Comparison of ENCODE assay signal across 25 cellular contexts in the genomic region with DNA sequence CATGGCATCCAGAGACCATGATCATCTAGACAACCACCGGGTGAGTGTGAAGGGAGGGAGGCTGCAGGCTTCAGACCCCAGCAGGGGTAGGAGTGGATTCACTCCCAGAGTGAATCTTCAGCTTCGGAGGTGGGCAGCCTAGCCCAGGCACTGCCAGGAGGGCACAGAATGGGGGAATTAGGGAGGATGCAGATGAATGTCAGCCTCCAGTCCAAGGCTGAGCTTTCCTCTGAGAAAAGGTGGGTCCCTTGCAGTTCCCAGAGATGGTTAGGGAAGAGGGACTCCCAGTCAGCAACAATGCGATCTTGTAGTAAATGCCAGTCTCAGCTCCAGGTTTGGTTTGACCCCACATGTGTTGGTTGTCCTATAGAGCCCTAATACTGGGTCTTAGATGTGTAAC. TPM values are rescaled to one million over a fixed set of nuclear protein-coding genes. Genes with fewer than 3 reads are reported as not detected.
A peak's percentile ranks its signal among the peaks of the same experiment; 100 is the strongest.
DNase-seq lines count a peak whose midpoint lies in the region; ATAC-seq, FAIRE-seq and TF ChIP-seq lines count a peak whose summit lies in the region.
"Had no signal": no experiment of that assay in that cellular context is flagged by ENCODE, and none has a peak within 500 bp of the region (broad histone marks: within the 10 kb centered on the region; RNA-seq: fewer than 3 reads in every experiment).

No MANE protein-coding gene starts in this region.

- BruUV-seq in K562 (replicated peaks; lab: Mats Ljungman, UMichigan) = no TSS peak

- no peaks in the 10 kb centered on the region for H3K9me3 Mint-ChIP-seq in activated CD8-positive, alpha-beta T cell treated with anti-CD3 and anti-CD28 coated beads, Interleukin-2, amount 10 ng/mL, durations not matched to agents 7 days and 5 days (ENCODE audit: insufficient read depth)
- H3K9me3 Mint-ChIP-seq in activated CD8-positive, alpha-beta T cell treated with anti-CD3 and anti-CD28 coated beads for 36 hours = peaks cover 3% of the 10 kb centered on the region
- H3K9me3 Mint-ChIP-seq: CD4-positive, alpha-beta T cell had no signal

- DNase-seq in activated CD8-positive, alpha-beta T cell treated with anti-CD3 and anti-CD28 coated beads, Interleukin-2, amount 10 ng/mL, durations not matched to agents 7 days and 5 days = no peak
- no peak for DNase-seq in activated CD8-positive, alpha-beta T cell treated with anti-CD3 and anti-CD28 coated beads for 36 hours
- DNase-seq in T-helper 17 cell (no peak), K562 (ENCODE audit: extremely low read depth in 1 of 4, low spot score in 3 of 4) (no peak), NOMO-1 treated with DMSO at 0.1 percent for 48 hours (lab: John Stamatoyannopoulos, UW; ENCODE audit: unreplicated experiment) (no peak)
- DNase-seq: 8988T; ACHN; AML-193; BE2C; Caco-2; CD4-positive, alpha-beta T cell; DMS153; DND-41; GOT3; HFFc6 had no signal

- TF ChIP-seq POLR2A in K562 (conservative IDR thresholded peaks at IDR 0.05) = no peak

- TF ChIP-seq CTCF in activated CD8-positive, alpha-beta T cell treated with anti-CD3 and anti-CD28 coated beads for 36 hours (IDR thresholded peaks at IDR 0.05) = no peak
- no peak for TF ChIP-seq CTCF in K562 (IDR thresholded peaks at IDR 0.05 in 2 of 3, conservative IDR thresholded peaks at IDR 0.05 in 1 of 3; ENCODE audit: insufficient read depth in 2 of 3, low read depth in 1 of 3, low read length in 3 of 3)

- H3K4me3 Mint-ChIP-seq in activated CD8-positive, alpha-beta T cell treated with anti-CD3 and anti-CD28 coated beads, Interleukin-2, amount 10 ng/mL, durations not matched to agents 7 days and 5 days = no peak overlapping the region
- no peak overlapping the region for H3K4me3 Mint-ChIP-seq in activated CD8-positive, alpha-beta T cell treated with anti-CD3 and anti-CD28 coated beads for 36 hours
- H3K4me3 Mint-ChIP-seq in T-helper 17 cell = no peak overlapping the region
- H3K4me3 Mint-ChIP-seq: CD14-positive monocyte; CD4-positive, alpha-beta T cell; HFFc6 had no signal

- no peak for TF ChIP-seq EP300 in K562 (IDR thresholded peaks at IDR 0.05; ENCODE audit: low read length)

- CTCF ChIA-PET in activated CD8-positive, alpha-beta T cell treated with anti-CD3 and anti-CD28 coated beads, Interleukin-2, amount 10 ng/mL, durations not matched to agents 7 days and 5 days (lab: Charles Lee) = interaction anchor here (0.8 to 1.8 kb wide), 3 partner anchors 37 to 64 kb away, joined by 4 to 5 read pairs (median 5); a partner anchor contains a TSS
- CTCF ChIA-PET in activated CD8-positive, alpha-beta T cell treated with anti-CD3 and anti-CD28 coated beads for 36 hours (lab: Charles Lee) = interaction anchor here (0.8 kb wide), 1 partner anchor 10 kb away, joined by 3 read pairs; no protein-coding TSS in a partner anchor
- CTCF ChIA-PET in K562 (lab: Yijun Ruan, JAX; ENCODE audit: low intra/inter-chr PET ratio) = no interaction called here

- H4K20me1 ChIP-seq in K562 (replicated peaks; ENCODE audit: control insufficient read depth, insufficient read depth, low read length) = no peaks in the 10 kb centered on the region
- H4K20me1 ChIP-seq: BLaER1 treated with 17β-estradiol and CSF1 and Interleukin-3, amounts not matched to agents 10 nM and 100 nM had no signal

- no peaks in the 10 kb centered on the region for H3K79me2 ChIP-seq in K562 (ENCODE audit: control insufficient read depth, insufficient read depth, low read length)

- in situ Hi-C loops in K562 (cut with MboI) = no loop called here

- no peaks in the 10 kb centered on the region for H3K4me1 ChIP-seq in K562 (replicated peaks in 1 of 2; ENCODE audit: control insufficient read depth in 2 of 2, insufficient read depth in 2 of 2, low read length in 2 of 2)
- H3K4me1 ChIP-seq: A549; BE2C; BLaER1 treated with 17β-estradiol and CSF1 and Interleukin-3, amounts not matched to agents 10 nM and 100 nM; Caco-2; HAP-1 had no signal

- peak overlapping the region; percentile 52 for H3K27ac Mint-ChIP-seq in activated CD8-positive, alpha-beta T cell treated with anti-CD3 and anti-CD28 coated beads, Interleukin-2, amount 10 ng/mL, durations not matched to agents 7 days and 5 days
- no peak overlapping the region for H3K27ac Mint-ChIP-seq in activated CD8-positive, alpha-beta T cell treated with anti-CD3 and anti-CD28 coated beads for 36 hours
- H3K27ac Mint-ChIP-seq in T-helper 17 cell = peak overlapping the region; percentile 43
- H3K27ac Mint-ChIP-seq: CD14-positive monocyte; CD4-positive, alpha-beta T cell; HFFc6 had no signal

- no peak overlapping the region for H3K4me3 ChIP-seq in K562
- H3K4me3 ChIP-seq: A549; BLaER1 treated with 17β-estradiol and CSF1 and Interleukin-3, amounts not matched to agents 10 nM and 100 nM; HAP-1 had no signal

- H3K27ac ChIP-seq in K562 (ENCODE audit: extremely low read depth, low read depth, low read length) = no peak overlapping the region
- H3K27ac ChIP-seq: A549; BLaER1 treated with 17β-estradiol and CSF1 and Interleukin-3, amounts not matched to agents 10 nM and 100 nM had no signal

- no peak overlapping the region for H3K9ac ChIP-seq in K562 (ENCODE audit: insufficient read depth in 1 of 2, low read depth in 2 of 2, low read length in 2 of 2)
- H3K9ac ChIP-seq: BLaER1 treated with 17β-estradiol and CSF1 and Interleukin-3, amounts not matched to agents 10 nM and 100 nM had no signal

- POLR2A ChIA-PET in activated CD8-positive, alpha-beta T cell treated with anti-CD3 and anti-CD28 coated beads, Interleukin-2, amount 10 ng/mL, durations not matched to agents 7 days and 5 days (lab: Charles Lee) = interaction anchor here (0.5 to 1.0 kb wide), 2 partner anchors 19 to 41 kb away, joined by 3 to 4 read pairs; no protein-coding TSS in a partner anchor
- POLR2A ChIA-PET in activated CD8-positive, alpha-beta T cell treated with anti-CD3 and anti-CD28 coated beads for 36 hours (lab: Charles Lee) = interaction anchor here (0.6 to 3.0 kb wide), 2 partner anchors 50 to 54 kb away, joined by 3 to 13 read pairs; a partner anchor contains a TSS
- POLR2A ChIA-PET in K562 (lab: Yijun Ruan, JAX) = interaction anchor here (1.0 kb wide), 1 partner anchor 38 kb away, joined by 3 read pairs; no protein-coding TSS in a partner anchor

- H2AFZ ChIP-seq in K562 (ENCODE audit: low read depth, low read length) = no peak overlapping the region

- H3K27me3 Mint-ChIP-seq in activated CD8-positive, alpha-beta T cell treated with anti-CD3 and anti-CD28 coated beads, Interleukin-2, amount 10 ng/mL, durations not matched to agents 7 days and 5 days (ENCODE audit: low read depth) = no peaks in the 10 kb centered on the region
- H3K27me3 Mint-ChIP-seq in activated CD8-positive, alpha-beta T cell treated with anti-CD3 and anti-CD28 coated beads for 36 hours = no peaks in the 10 kb centered on the region
- no peaks in the 10 kb centered on the region for H3K27me3 Mint-ChIP-seq in T-helper 17 cell
- H3K27me3 Mint-ChIP-seq: CD4-positive, alpha-beta T cell had no signal

- peaks cover 84% of the 10 kb centered on the region for H3K36me3 ChIP-seq in K562 (ENCODE audit: control insufficient read depth, insufficient read depth, low read length)

- H3K9me3 ChIP-seq in T-helper 17 cell (ENCODE audit: control insufficient read depth, low read length, poor library complexity, severe bottlenecking) (no peaks in the 10 kb centered on the region), K562 (replicated peaks; ENCODE audit: control insufficient read depth, insufficient read depth, low read depth, low read length) (peaks cover 6% of the 10 kb centered on the region)
- H3K9me3 ChIP-seq: BE2C, Caco-2, HAP-1 had no signal

- H3K9me1 ChIP-seq in K562 (ENCODE audit: control insufficient read depth, insufficient read depth, low read length) = no peaks in the 10 kb centered on the region

- H3K36me3 Mint-ChIP-seq in activated CD8-positive, alpha-beta T cell treated with anti-CD3 and anti-CD28 coated beads, Interleukin-2, amount 10 ng/mL, durations not matched to agents 7 days and 5 days (ENCODE audit: low read depth) = peaks cover 54% of the 10 kb centered on the region
- H3K36me3 Mint-ChIP-seq in activated CD8-positive, alpha-beta T cell treated with anti-CD3 and anti-CD28 coated beads for 36 hours (ENCODE audit: low read depth) = peaks cover 54% of the 10 kb centered on the region
- H3K36me3 Mint-ChIP-seq in T-helper 17 cell (ENCODE audit: low read depth) = peaks cover 3% of the 10 kb centered on the region

- intact Hi-C loops in activated CD8-positive, alpha-beta T cell treated with anti-CD3 and anti-CD28 coated beads for 36 hours (cut with micrococcal nuclease) = no loop called here
- intact Hi-C loops in K562 (cut with micrococcal nuclease) = no loop called here

- no peak for TF ChIP-seq RAD21 in K562 (CRISPR knock-in tag; conservative IDR thresholded peaks at IDR 0.05 in 1 of 2, IDR thresholded peaks at IDR 0.05 in 1 of 2)

- no peak overlapping the region for H3K4me2 ChIP-seq in K562 (ENCODE audit: insufficient read depth, low read length)
- H3K4me2 ChIP-seq: A549; BLaER1 treated with 17β-estradiol and CSF1 and Interleukin-3, amounts not matched to agents 10 nM and 100 nM had no signal

- H3K4me1 Mint-ChIP-seq in activated CD8-positive, alpha-beta T cell treated with anti-CD3 and anti-CD28 coated beads, Interleukin-2, amount 10 ng/mL, durations not matched to agents 7 days and 5 days (ENCODE audit: low read depth) = peaks cover 47% of the 10 kb centered on the region
- peaks cover 18% of the 10 kb centered on the region for H3K4me1 Mint-ChIP-seq in activated CD8-positive, alpha-beta T cell treated with anti-CD3 and anti-CD28 coated beads for 36 hours (ENCODE audit: low read depth)
- peaks cover 15% of the 10 kb centered on the region for H3K4me1 Mint-ChIP-seq in T-helper 17 cell
- H3K4me1 Mint-ChIP-seq: CD14-positive monocyte had no signal

- 98% methylated on average over 3 of the region's 3 CpGs for WGBS in K562 (ENCODE audit: insufficient coverage, low coverage, missing lambda C conversion rate)

- no peak for ATAC-seq in activated CD8-positive, alpha-beta T cell treated with anti-CD3 and anti-CD28 coated beads, Interleukin-2, amount 10 ng/mL, durations not matched to agents 7 days and 5 days
- no peak for ATAC-seq in activated CD8-positive, alpha-beta T cell treated with anti-CD3 and anti-CD28 coated beads for 36 hours
- ATAC-seq in T-helper 17 cell = no peak
- no peak for ATAC-seq in K562
- no peak for ATAC-seq in GM21529 (IDR thresholded peaks at IDR 0.05; ENCODE audit: unreplicated experiment)
- no peak for ATAC-seq in HG03457 (IDR thresholded peaks at IDR 0.05; ENCODE audit: unreplicated experiment)
- ATAC-seq: A549 had no signal

- FAIRE-seq in K562 (lab: Jason Lieb, UNC) = no peak
- FAIRE-seq: A549, G401.6, GM12892, GM19239, H54 had no signal

- H3K27me3 ChIP-seq in K562 (ENCODE audit: control insufficient read depth in 2 of 2, insufficient read depth in 2 of 2, low read length in 2 of 2) = no peaks in the 10 kb centered on the region
- H3K27me3 ChIP-seq: BE2C; BLaER1 treated with 17β-estradiol and CSF1 and Interleukin-3, amounts not matched to agents 10 nM and 100 nM had no signal

RNA-seq across cellular contexts. Expression of a gene that starts 36.7 kb away (rescaled TPM):
- total RNA-seq in activated CD8-positive, alpha-beta T cell treated with anti-CD3 and anti-CD28 coated beads, Interleukin-2, amount 10 ng/mL, durations not matched to agents 7 days and 5 days = 10 to 100 TPM; 43.8 to 49.9 TPM
- total RNA-seq in activated CD8-positive, alpha-beta T cell treated with anti-CD3 and anti-CD28 coated beads for 36 hours = 10 to 100 TPM; 66.9 to 67.9 TPM
- total RNA-seq in T-helper 17 cell = 100 to 1,000 TPM; 159 to 219 TPM
- total RNA-seq in K562 (2011; cell fraction: chromatin; rRNA removed; ENCODE audit: low replicate concordance) = 337 and 699 TPM in 2 replicates
- 179 and 196 TPM in 2 replicates for total RNA-seq in K562 (2011; cell fraction: nucleolus; rRNA removed)
- total RNA-seq in K562 (2011; cell fraction: nucleoplasm; rRNA removed) = 243 and 244 TPM in 2 replicates
- 78.2 and 82.6 TPM in 2 replicates for total RNA-seq in K562 (2014; rRNA removed)
- 67.6 and 81.1 TPM in 2 replicates for total RNA-seq in K562 (2014; rRNA removed; fragmentation: Illumina TruSeq; extraction: Trizol)
- total RNA-seq in K562 (2015; rRNA removed; fragmentation: Illumina TruSeq; extraction: Trizol) = 73.9 and 83.8 TPM in 2 replicates
- 101 and 113 TPM in 2 replicates for total RNA-seq in K562 (2021)
- polyA plus RNA-seq in K562 (2011; rRNA removed) = 151 and 192 TPM in 2 replicates
- 128 and 145 TPM in 2 replicates for polyA plus RNA-seq in K562 (2011; cell fraction: cytosol; rRNA removed)
- polyA plus RNA-seq in K562 (2011; cell fraction: nucleus; rRNA removed) = 458 and 560 TPM in 2 replicates
- 62.8 and 102 TPM in 2 replicates for polyA plus RNA-seq in K562 (2012)
- 128 and 149 TPM in 2 replicates for polyA plus RNA-seq in K562 (2014; fragmentation: Illumina TruSeq; extraction: Trizol)
- 10 to 100 TPM; 17.7 to 25.3 TPM for polyA plus RNA-seq in K562 (2014; fragmentation: Nextera tagmentation; extraction: Ambion mirVana)
- polyA plus RNA-seq in K562 (2014; rRNA removed) = 77.3 and 95.9 TPM in 2 replicates
- 241 and 345 TPM in 2 replicates for polyA minus RNA-seq in K562 (2011; rRNA and poly(A)+ RNA removed)
- polyA minus RNA-seq in K562 (2011; cell fraction: cytosol; rRNA and poly(A)+ RNA removed) = 104 and 113 TPM in 2 replicates
- polyA minus RNA-seq in K562 (2011; cell fraction: nucleus; rRNA and poly(A)+ RNA removed) = 100 and 315 TPM in 2 replicates

RNA-seq across cellular contexts. Expression of a gene that starts 54.4 kb away (rescaled TPM):
- 10 to 100 TPM; 27.7 to 28.9 TPM for total RNA-seq in activated CD8-positive, alpha-beta T cell treated with anti-CD3 and anti-CD28 coated beads, Interleukin-2, amount 10 ng/mL, durations not matched to agents 7 days and 5 days
- total RNA-seq in activated CD8-positive, alpha-beta T cell treated with anti-CD3 and anti-CD28 coated beads for 36 hours = 10 to 100 TPM; 28.6 to 31.2 TPM
- total RNA-seq in T-helper 17 cell (10 to 100 TPM; 14.4 to 14.7 TPM), K562 (2014; rRNA removed) (13.1 and 14.8 TPM in 2 replicates), K562 (2014; rRNA removed; fragmentation: Illumina TruSeq; extraction: Trizol) (14.6 and 18.3 TPM in 2 replicates), K562 (2015; rRNA removed; fragmentation: Illumina TruSeq; extraction: Trizol) (12.1 and 12.9 TPM in 2 replicates), K562 (2021) (33.7 and 35.2 TPM in 2 replicates)
- 80.4 and 136 TPM in 2 replicates for total RNA-seq in K562 (2011; cell fraction: chromatin; rRNA removed; ENCODE audit: low replicate concordance)
- total RNA-seq in K562 (2011; cell fraction: nucleolus; rRNA removed) = 75.0 and 81.5 TPM in 2 replicates
- total RNA-seq in K562 (2011; cell fraction: nucleoplasm; rRNA removed) = 92.4 and 163 TPM in 2 replicates
- polyA plus RNA-seq in K562 (2011; rRNA removed) (12.2 and 13.7 TPM in 2 replicates), K562 (2014; fragmentation: Illumina TruSeq; extraction: Trizol) (23.0 and 26.3 TPM in 2 replicates), K562 (2014; fragmentation: Nextera tagmentation; extraction: Ambion mirVana) (1 to 10 TPM; 3.0 to 3.4 TPM), K562 (2014; rRNA removed) (11.3 and 15.3 TPM in 2 replicates)
- 20.2 and 20.3 TPM in 2 replicates for polyA plus RNA-seq in K562 (2011; cell fraction: cytosol; rRNA removed)
- polyA plus RNA-seq in K562 (2011; cell fraction: nucleus; rRNA removed) = 32.2 and 38.1 TPM in 2 replicates
- polyA plus RNA-seq in K562 (2012) = 10.6 and 18.8 TPM in 2 replicates
- 29.6 and 31.7 TPM in 2 replicates for polyA minus RNA-seq in K562 (2011; rRNA and poly(A)+ RNA removed)
- polyA minus RNA-seq in K562 (2011; cell fraction: cytosol; rRNA and poly(A)+ RNA removed) = 28.4 and 40.3 TPM in 2 replicates
- polyA minus RNA-seq in K562 (2011; cell fraction: nucleus; rRNA and poly(A)+ RNA removed) = 12.3 and 15.8 TPM in 2 replicates
